Comparison of ENCODE assay signal across 19 cellular contexts in genomic region chr22:17096095-17096494, GRCh38. TPM values are rescaled to one million over a fixed set of nuclear protein-coding genes. Genes with fewer than 3 reads are reported as not detected.
"Had no signal": no experiment of that assay in that cellular context is flagged by ENCODE, and none has a peak within 500 bp of the region (broad histone marks: within the 10 kb centered on the region; RNA-seq: fewer than 3 reads in every experiment).

No MANE protein-coding gene starts in this region.

- H3K4me2 ChIP-seq: neural progenitor cell had no signal

- H3K4me1 ChIP-seq: colonic mucosa, neural progenitor cell had no signal

- DNase-seq: activated CD4-positive, alpha-beta memory T cell treated with anti-CD3 and anti-CD28 coated beads, Interleukin-2, amount 10 ng/mL, durations not matched to agents 7 days and 5 days; activated CD4-positive, alpha-beta T cell treated with anti-CD3 and anti-CD28 coated beads for 48 hours; activated CD4-positive, CD25-positive, alpha-beta regulatory T cell; activated T-cell treated with anti-CD3 and anti-CD28 coated beads, Interleukin-2, amount 50 U/mL, for 1 hour; brain microvascular endothelial cell; colonic mucosa; erythroblast; foreskin melanocyte; hypothalamus; islet precursor cell; left colon; pancreas; stimulated activated naive CD4-positive, alpha-beta T cell; T-helper 9 cell had no signal

- H3K27me3 ChIP-seq: brain microvascular endothelial cell, colonic mucosa, neural progenitor cell, pancreas, right lobe of liver had no signal

- H3K9me3 ChIP-seq: colonic mucosa, pancreas, right lobe of liver had no signal

- H2AFZ ChIP-seq: neural progenitor cell had no signal

- H3K27ac ChIP-seq: brain microvascular endothelial cell, colonic mucosa, neural progenitor cell, pancreas, right lobe of liver had no signal

- FAIRE-seq: endometrium, pancreas had no signal

- ATAC-seq: activated T-helper 17 cell treated with anti-CD3 and anti-CD28 coated beads, Interleukin-2, amount 50 U/mL, for 72 hours; left colon; pancreas; right lobe of liver had no signal

- H3K4me3 ChIP-seq: colonic mucosa, lung, neural progenitor cell, pancreas, right lobe of liver had no signal

- H3K9ac ChIP-seq: neural progenitor cell had no signal

- H3K36me3 ChIP-seq: colonic mucosa, neural progenitor cell had no signal

RNA-seq across cellular contexts. Expression of gene TMEM121B, which starts 25.1 kb away (rescaled TPM):
- total RNA-seq: activated CD4-positive, alpha-beta memory T cell treated with anti-CD3 and anti-CD28 coated beads, Interleukin-2, amount 10 ng/mL, durations not matched to agents 7 days and 5 days had no signal
